Comparison of ENCODE assay signal across 8 cellular contexts in the genomic region with DNA sequence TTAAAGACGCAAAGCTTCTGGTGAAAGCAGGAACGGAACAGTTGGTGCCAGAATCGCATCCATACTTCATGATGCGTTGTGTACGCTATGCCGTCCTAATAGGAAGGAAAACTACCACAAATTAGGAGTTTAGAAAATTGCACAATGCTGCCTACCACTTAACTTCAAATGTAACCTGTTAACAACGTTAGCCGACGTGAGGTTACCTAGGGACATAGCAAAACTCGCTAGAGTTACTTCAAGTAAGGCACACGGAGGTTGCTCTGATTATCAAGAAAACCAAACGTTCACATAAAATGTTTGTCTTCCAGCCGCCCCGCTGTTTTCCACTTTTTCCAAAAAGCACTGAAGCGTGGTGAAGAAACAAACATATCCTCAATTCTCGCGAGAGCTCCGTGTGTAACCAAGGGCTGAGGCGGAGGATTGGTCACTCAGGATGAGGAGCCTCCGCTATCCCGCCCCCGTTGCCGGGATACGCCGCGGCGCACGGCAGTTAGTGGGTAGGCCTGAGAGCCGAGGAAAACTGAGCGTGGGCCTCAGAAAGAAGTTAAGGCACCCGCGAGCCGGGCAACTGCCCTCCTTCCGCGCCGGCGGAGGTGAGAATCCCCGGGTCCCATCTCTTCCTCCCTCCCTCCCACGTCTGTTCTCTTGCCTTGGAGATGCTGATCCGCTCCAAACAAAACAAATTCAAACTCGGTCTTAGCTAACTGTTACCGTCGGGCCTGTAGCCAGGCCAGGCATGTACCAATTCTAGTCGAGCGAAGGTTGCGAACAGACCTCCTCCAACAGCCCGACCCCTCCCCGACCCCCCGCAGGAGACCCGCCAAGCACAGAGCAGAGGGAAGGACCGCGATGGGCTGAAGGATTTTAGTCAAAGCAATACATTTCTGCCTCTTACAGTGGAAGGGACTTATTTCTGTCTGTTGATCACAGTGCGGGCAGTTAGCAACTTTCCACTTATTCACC. TPM values are rescaled to one million over a fixed set of nuclear protein-coding genes. Genes with fewer than 3 reads are reported as not detected.
A peak's percentile ranks its signal among the peaks of the same experiment; 100 is the strongest.
DNase-seq lines count a peak whose midpoint lies in the region; ATAC-seq, FAIRE-seq and TF ChIP-seq lines count a peak whose summit lies in the region.

Gene IFT74 (plus strand): TSS at position 492 of the 966 bp plus-strand sequence. CDS start 5,556 bp downstream, outside the sequence.

- H3K27me3 ChIP-seq in HUES64 (ENCODE audit: insufficient read depth, low read length): no peaks in the 10 kb centered on the region

- intact Hi-C loops in mucosa of descending colon (cut with DNase I, micrococcal nuclease): no loop called here

- 4% methylated on average over 53 of the region's 53 CpGs for WGBS in HUES64

- TF ChIP-seq CTCF in D721Med (IDR thresholded peaks at IDR 0.05; ENCODE audit: insufficient read depth, missing control alignments) (no peak), epithelial cell of proximal tubule (conservative IDR thresholded peaks at IDR 0.05; ENCODE audit: low read depth, low read length) (no peak), mucosa of descending colon (IDR thresholded peaks at IDR 0.05) (no peak)

- H3K36me3 ChIP-seq in HUES64 (ENCODE audit: insufficient read depth, low read length) (no peaks in the 10 kb centered on the region), mucosa of descending colon (ENCODE audit: low read depth) (no peaks in the 10 kb centered on the region)

- H3K4me3 ChIP-seq in HUES64 (ENCODE audit: low read length): peak within 1 kb of the TSS; percentile 89
- peak within 1 kb of the TSS; percentile 77 for H3K4me3 ChIP-seq in epithelial cell of proximal tubule (ENCODE audit: low read depth, low read length)
- peak within 1 kb of the TSS; percentile 20 for H3K4me3 ChIP-seq in mucosa of descending colon

- DNase-seq in D721Med (ENCODE audit: insufficient read length, low spot score) (peak; percentile 87), OCI-M2 (lab: John Stamatoyannopoulos, UW; ENCODE audit: unreplicated experiment) (peak; percentile 87), epithelial cell of proximal tubule (ENCODE audit: low read depth) (peak; percentile 93), mucosa of descending colon (peak; percentile 97 to 99 (median 98))
- DNase-seq in activated T-cell treated with anti-CD3 and anti-CD28 coated beads, Interleukin-2, amount 50 U/mL, for 1 hour: peak; percentile 91
- peak; percentile 81 to 87 for DNase-seq in stimulated activated CD8-positive, alpha-beta memory T cell treated with anti-CD3 and anti-CD28 coated beads, Interleukin-4, amount 100 ng/mL, for 1 hour (ENCODE audit: low read depth in 2 of 2, low spot score in 1 of 2)

- peak within 1 kb of the TSS; percentile 92 for H3K9ac ChIP-seq in HUES64 (ENCODE audit: low read depth, low read length)

- peak within 1 kb of the TSS; percentile 77 for H3K27ac ChIP-seq in HUES64 (ENCODE audit: low read depth, low read length)

- H3K4me1 ChIP-seq in HUES64 (ENCODE audit: insufficient read depth, low read length) (peaks cover 7% of the 10 kb centered on the region; the same call in 1 of the 2 replicates), mucosa of descending colon (ENCODE audit: low read depth) (peaks cover 3% of the 10 kb centered on the region)

- ATAC-seq in GM21515 (IDR thresholded peaks at IDR 0.05; ENCODE audit: unreplicated experiment) (peak; percentile 100), mucosa of descending colon (peak; percentile 100)

- FAIRE-seq in D721Med (lab: Jason Lieb, UNC): peak; percentile 55

- H3K9me3 ChIP-seq in HUES64 (ENCODE audit: insufficient read depth, low read depth, low read length) (no peaks in the 10 kb centered on the region), mucosa of descending colon (no peaks in the 10 kb centered on the region)

RNA-seq across cellular contexts. Expression of gene IFT74, which starts in this region (rescaled TPM):
- polyA plus RNA-seq in HUES64 (2013, experiment 1 of 2): 10.1 TPM
- 14.9 TPM for polyA plus RNA-seq in HUES64 (2013, experiment 2 of 2)
- total RNA-seq in epithelial cell of proximal tubule: 7.2 and 17.5 TPM in 2 replicates
- total RNA-seq in mucosa of descending colon: 10 to 100 TPM; 16.6 to 18.2 (median 17.3) TPM

Comparison
In these comparisons a context has a peak if more than half of its experiments do, and no peak if none do; other contexts are left out.
1. Peak in every context shown above with its lines: DNase-seq, ATAC-seq, H3K4me3 ChIP-seq and H3K27ac ChIP-seq.
2. H3K4me3 ChIP-seq: peak in every context shown above with its lines; median percentile 89 in HUES64; 77 in epithelial cell of proximal tubule; 20 in mucosa of descending colon.